Comparison of ENCODE assay signal across 11 cellular contexts in the genomic region with DNA sequence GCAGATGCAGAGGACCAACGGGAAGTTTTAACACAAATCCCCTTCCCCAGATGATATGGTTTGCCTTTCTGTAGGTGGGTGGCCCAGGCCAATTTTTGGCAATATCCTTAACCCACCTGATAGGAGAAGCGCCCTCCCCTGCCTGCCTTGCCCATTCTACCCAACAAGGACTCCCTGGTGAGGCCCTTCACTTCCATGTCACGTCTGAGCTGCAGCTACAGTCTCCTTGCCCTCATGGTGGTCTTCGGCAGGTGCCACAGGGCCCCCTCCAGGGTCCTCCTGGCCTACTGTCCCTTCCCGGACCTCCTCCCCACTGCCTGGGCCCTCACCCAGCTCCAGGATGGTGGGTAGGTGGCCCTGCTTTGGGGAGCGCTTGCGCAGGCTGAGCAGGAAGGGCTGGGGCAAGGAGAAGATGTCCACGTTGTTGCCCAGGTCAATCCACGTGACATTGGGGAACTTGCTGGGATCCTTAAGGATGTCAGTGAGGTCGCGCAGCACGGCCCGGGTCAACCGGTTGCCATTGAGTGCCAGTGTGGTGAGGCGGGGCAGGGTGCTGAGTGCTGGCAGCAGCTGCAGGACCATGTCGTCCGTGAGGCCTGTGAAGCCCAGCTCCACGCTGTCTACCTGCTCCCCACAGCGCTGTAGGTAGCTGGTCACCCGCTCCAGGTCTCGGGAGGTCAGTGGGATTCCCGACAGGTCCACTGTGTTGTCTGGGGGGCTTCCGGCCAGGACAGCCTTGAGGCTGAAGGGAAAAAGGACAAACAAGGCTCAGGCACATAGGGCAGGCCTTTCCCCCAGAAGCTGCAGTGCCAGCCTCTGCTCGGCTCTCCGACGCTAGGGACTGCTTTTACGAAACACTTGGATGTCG. TPM values are rescaled to one million over a fixed set of nuclear protein-coding genes. Genes with fewer than 3 reads are reported as not detected.
DNase-seq lines count a peak whose midpoint lies in the region; ATAC-seq, FAIRE-seq and TF ChIP-seq lines count a peak whose summit lies in the region.
"Had no signal": no experiment of that assay in that cellular context is flagged by ENCODE, and none has a peak within 500 bp of the region (broad histone marks: within the 10 kb centered on the region; RNA-seq: fewer than 3 reads in every experiment).

No MANE protein-coding gene starts in this region.

- no peaks in the 10 kb centered on the region for H3K9me2 ChIP-seq in Karpas-422 (replicated peaks; ENCODE audit: insufficient read depth, low read length)

- H3K4me3 ChIP-seq in Karpas-422 (ENCODE audit: low read length) (no peak overlapping the region), astrocyte (ENCODE audit: insufficient read depth, low read depth, low read length) (no peak overlapping the region)

- FAIRE-seq in astrocyte (lab: Jason Lieb, UNC): no peak

- H3K4me3 Mint-ChIP-seq in activated T-cell treated with anti-CD3 and anti-CD28 coated beads, Interleukin-2, amount 50 U/mL, for 24 hours: peak overlapping the region; percentile 99
- H3K4me3 Mint-ChIP-seq in astrocyte (ENCODE audit: unreplicated experiment): no peak overlapping the region
- H3K4me3 Mint-ChIP-seq in stimulated activated naive B cell treated with anti-CD40 and anti-IgM and Interleukin-4, amounts not matched to agents 10 μg/mL and 1 μg/mL and 100 μg/mL, for 72 hours: peak overlapping the region; percentile 30 to 48
- H3K4me3 Mint-ChIP-seq: naive thymus-derived CD8-positive, alpha-beta T cell had no signal

- H3K4me1 ChIP-seq in Karpas-422 (ENCODE audit: low read length) (peaks cover 27% of the 10 kb centered on the region), astrocyte (ENCODE audit: insufficient read depth, low read length) (peaks cover 25% of the 10 kb centered on the region)

- no peaks in the 10 kb centered on the region for H3K9me3 Mint-ChIP-seq in activated T-cell treated with anti-CD3 and anti-CD28 coated beads, Interleukin-2, amount 50 U/mL, for 24 hours
- peaks cover 2% of the 10 kb centered on the region for H3K9me3 Mint-ChIP-seq in astrocyte (ENCODE audit: unreplicated experiment)
- no peaks in the 10 kb centered on the region for H3K9me3 Mint-ChIP-seq in stimulated activated naive B cell treated with anti-CD40 and anti-IgM and Interleukin-4, amounts not matched to agents 10 μg/mL and 1 μg/mL and 100 μg/mL, for 72 hours
- H3K9me3 Mint-ChIP-seq: naive thymus-derived CD8-positive, alpha-beta T cell had no signal

- DNase-seq in activated T-cell treated with anti-CD3 and anti-CD28 coated beads, Interleukin-2, amount 50 U/mL, for 24 hours: peak; percentile 71
- DNase-seq in activated T-cell treated with anti-CD3 and anti-CD28 coated beads, Interleukin-2, amount 50 U/mL, for 1 hour: no peak
- DNase-seq in Karpas-422 (peak; percentile 65), astrocyte (ENCODE audit: low read depth) (no peak), DMS114 treated with DMSO at 0.1 percent for 48 hours (lab: John Stamatoyannopoulos, UW; ENCODE audit: unreplicated experiment) (no peak)
- DNase-seq in stimulated activated naive B cell treated with anti-CD40 and anti-IgM and Interleukin-4, amounts not matched to agents 10 μg/mL and 1 μg/mL and 100 μg/mL, for 72 hours: no peak
- no peak for DNase-seq in activated CD4-positive, CD25-positive, alpha-beta regulatory T cell (lab: John Stamatoyannopoulos, UW)
- DNase-seq: head of caudate nucleus; naive thymus-derived CD8-positive, alpha-beta T cell; NCI-H1930 had no signal

- no peak overlapping the region for H3K4me2 ChIP-seq in Karpas-422 (ENCODE audit: low read depth, low read length, poor library complexity, severe bottlenecking)
- peak overlapping the region; percentile 95 for H3K4me2 ChIP-seq in astrocyte (ENCODE audit: low read length)

- H2AFZ ChIP-seq in Karpas-422 (ENCODE audit: low read length) (no peak overlapping the region), astrocyte (ENCODE audit: low read depth, low read length) (no peak overlapping the region)

- H3K27me3 ChIP-seq in Karpas-422 (ENCODE audit: low read length): no peaks in the 10 kb centered on the region
- no peaks in the 10 kb centered on the region for H3K27me3 ChIP-seq in astrocyte (ENCODE audit: insufficient read depth, low read length)

- TF ChIP-seq CTCF in astrocyte (IDR thresholded peaks at IDR 0.05; ENCODE audit: insufficient read depth, low read depth, low read length): no peak

- H3K79me2 ChIP-seq in Karpas-422 (ENCODE audit: low read length) (peaks cover 34% of the 10 kb centered on the region), astrocyte (ENCODE audit: insufficient read depth, low read length) (peaks cover 51% of the 10 kb centered on the region)

- no peaks in the 10 kb centered on the region for H3K27me3 Mint-ChIP-seq in activated T-cell treated with anti-CD3 and anti-CD28 coated beads, Interleukin-2, amount 50 U/mL, for 24 hours
- no peaks in the 10 kb centered on the region for H3K27me3 Mint-ChIP-seq in astrocyte (ENCODE audit: low read depth, unreplicated experiment)
- no peaks in the 10 kb centered on the region for H3K27me3 Mint-ChIP-seq in stimulated activated naive B cell treated with anti-CD40 and anti-IgM and Interleukin-4, amounts not matched to agents 10 μg/mL and 1 μg/mL and 100 μg/mL, for 72 hours
- H3K27me3 Mint-ChIP-seq: naive thymus-derived CD8-positive, alpha-beta T cell had no signal

- H4K20me1 ChIP-seq in Karpas-422 (ENCODE audit: insufficient read depth, low read depth, low read length): peaks cover 14% of the 10 kb centered on the region; the same call in 1 of the 2 replicates
- H4K20me1 ChIP-seq in astrocyte (ENCODE audit: insufficient read depth, low read length): peaks cover 89% of the 10 kb centered on the region

- peak overlapping the region; percentile 100 for H3K27ac Mint-ChIP-seq in activated T-cell treated with anti-CD3 and anti-CD28 coated beads, Interleukin-2, amount 50 U/mL, for 24 hours
- H3K27ac Mint-ChIP-seq in astrocyte (ENCODE audit: unreplicated experiment): peak overlapping the region; percentile 41
- H3K27ac Mint-ChIP-seq in stimulated activated naive B cell treated with anti-CD40 and anti-IgM and Interleukin-4, amounts not matched to agents 10 μg/mL and 1 μg/mL and 100 μg/mL, for 72 hours: peak overlapping the region; percentile 88

- H3K36me3 ChIP-seq in Karpas-422 (ENCODE audit: insufficient read depth, low read length): peaks cover 46% of the 10 kb centered on the region
- H3K36me3 ChIP-seq in astrocyte (ENCODE audit: insufficient read depth, low read length): peaks cover 45% of the 10 kb centered on the region

- peaks cover 68% of the 10 kb centered on the region for H3K4me1 Mint-ChIP-seq in activated T-cell treated with anti-CD3 and anti-CD28 coated beads, Interleukin-2, amount 50 U/mL, for 24 hours (ENCODE audit: low read depth)
- H3K4me1 Mint-ChIP-seq in astrocyte (ENCODE audit: low read depth, unreplicated experiment): peaks cover 16% of the 10 kb centered on the region
- H3K4me1 Mint-ChIP-seq in stimulated activated naive B cell treated with anti-CD40 and anti-IgM and Interleukin-4, amounts not matched to agents 10 μg/mL and 1 μg/mL and 100 μg/mL, for 72 hours: peaks cover 27 to 54% of the 10 kb centered on the region in 2 donors

- no peak overlapping the region for H3K9ac ChIP-seq in Karpas-422 (ENCODE audit: low read length)
- no peak overlapping the region for H3K9ac ChIP-seq in astrocyte (ENCODE audit: low read length)

- peaks cover 97% of the 10 kb centered on the region for H3K36me3 Mint-ChIP-seq in activated T-cell treated with anti-CD3 and anti-CD28 coated beads, Interleukin-2, amount 50 U/mL, for 24 hours (ENCODE audit: low read depth)
- peaks cover 39% of the 10 kb centered on the region for H3K36me3 Mint-ChIP-seq in astrocyte (ENCODE audit: low read depth, unreplicated experiment)
- H3K36me3 Mint-ChIP-seq in stimulated activated naive B cell treated with anti-CD40 and anti-IgM and Interleukin-4, amounts not matched to agents 10 μg/mL and 1 μg/mL and 100 μg/mL, for 72 hours: peaks cover 66 to 88% of the 10 kb centered on the region in 2 donors

- H3K27ac ChIP-seq in Karpas-422 (ENCODE audit: low read length): no peak overlapping the region
- no peak overlapping the region for H3K27ac ChIP-seq in astrocyte (ENCODE audit: low read depth, low read length)

- ATAC-seq in stimulated activated naive B cell treated with anti-CD40 and anti-IgM and Interleukin-4, amounts not matched to agents 10 μg/mL and 1 μg/mL and 100 μg/mL, for 72 hours (replicated peaks): no peak
- ATAC-seq in HG02642 (IDR thresholded peaks at IDR 0.05; ENCODE audit: poor library complexity, unreplicated experiment): no peak
- ATAC-seq: naive thymus-derived CD8-positive, alpha-beta T cell had no signal

- H3K9me3 ChIP-seq in Karpas-422 (ENCODE audit: low read length) (no peaks in the 10 kb centered on the region), astrocyte (ENCODE audit: insufficient read depth, low read depth, low read length) (no peaks in the 10 kb centered on the region)

RNA-seq across cellular contexts. Expression of a gene that starts 28.3 kb away (rescaled TPM):
- total RNA-seq in Karpas-422 (2014; rRNA removed; shearing (Covaris generic); ENCODE audit: low replicate concordance): 14.2 and 30.1 TPM in 2 replicates
- total RNA-seq in astrocyte: 0.50 and 0.86 TPM in 2 replicates

RNA-seq across cellular contexts. Expression of a gene that starts 48.4 kb away (rescaled TPM):
- total RNA-seq in Karpas-422 (2014; rRNA removed; shearing (Covaris generic); ENCODE audit: low replicate concordance): 2.4 and 5.2 TPM in 2 replicates
- total RNA-seq in astrocyte: 0.36 TPM in 2 replicates

Comparison
In these comparisons a context has a peak if more than half of its experiments do, and no peak if none do; other contexts are left out.
1. DNase-seq: peak in activated T-cell treated with anti-CD3 and anti-CD28 coated beads, Interleukin-2, amount 50 U/mL, for 24 hours (single experiment) and Karpas-422 (single experiment); none in activated T-cell treated with anti-CD3 and anti-CD28 coated beads, Interleukin-2, amount 50 U/mL, for 1 hour (single experiment), astrocyte (single experiment), stimulated activated naive B cell treated with anti-CD40 and anti-IgM and Interleukin-4, amounts not matched to agents 10 μg/mL and 1 μg/mL and 100 μg/mL, for 72 hours (single experiment), activated CD4-positive, CD25-positive, alpha-beta regulatory T cell (0 of 4) and DMS114 treated with DMSO at 0.1 percent for 48 hours (single experiment).
2. H3K27ac Mint-ChIP-seq: peak in every context shown above with its lines; median percentile 100 in activated T-cell treated with anti-CD3 and anti-CD28 coated beads, Interleukin-2, amount 50 U/mL, for 24 hours; 88 in stimulated activated naive B cell treated with anti-CD40 and anti-IgM and Interleukin-4, amounts not matched to agents 10 μg/mL and 1 μg/mL and 100 μg/mL, for 72 hours; 41 in astrocyte.